In the genomic region with DNA sequence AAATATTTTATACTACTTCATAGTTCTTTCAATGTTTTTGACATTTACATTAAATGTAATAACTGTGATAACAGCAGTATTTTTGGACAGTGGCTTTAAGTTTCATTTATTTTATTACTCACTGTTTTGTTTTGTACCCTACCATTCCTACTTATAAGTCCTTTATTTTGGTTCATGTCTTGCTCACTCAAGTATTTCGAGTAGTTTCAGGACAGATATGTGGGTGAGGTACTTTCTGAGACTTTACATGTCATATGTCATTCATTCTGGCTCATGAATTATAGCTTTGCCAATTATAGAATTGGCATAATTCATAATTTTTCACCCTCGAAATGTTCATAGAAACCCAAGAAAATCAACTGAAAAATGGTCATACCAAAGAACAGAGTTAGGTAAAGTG, we compare ENCODE assay signal across 1 cellular context.
TF ChIP-seq lines count a peak whose summit lies in the region.

No MANE protein-coding gene starts in this region.

TF ChIP-seq in GM12878, 131 proteins besides CTCF, POLR2A, EP300 and RAD21 (continued from another document and continues in another):
- TF ChIP-seq, protein P1, sequence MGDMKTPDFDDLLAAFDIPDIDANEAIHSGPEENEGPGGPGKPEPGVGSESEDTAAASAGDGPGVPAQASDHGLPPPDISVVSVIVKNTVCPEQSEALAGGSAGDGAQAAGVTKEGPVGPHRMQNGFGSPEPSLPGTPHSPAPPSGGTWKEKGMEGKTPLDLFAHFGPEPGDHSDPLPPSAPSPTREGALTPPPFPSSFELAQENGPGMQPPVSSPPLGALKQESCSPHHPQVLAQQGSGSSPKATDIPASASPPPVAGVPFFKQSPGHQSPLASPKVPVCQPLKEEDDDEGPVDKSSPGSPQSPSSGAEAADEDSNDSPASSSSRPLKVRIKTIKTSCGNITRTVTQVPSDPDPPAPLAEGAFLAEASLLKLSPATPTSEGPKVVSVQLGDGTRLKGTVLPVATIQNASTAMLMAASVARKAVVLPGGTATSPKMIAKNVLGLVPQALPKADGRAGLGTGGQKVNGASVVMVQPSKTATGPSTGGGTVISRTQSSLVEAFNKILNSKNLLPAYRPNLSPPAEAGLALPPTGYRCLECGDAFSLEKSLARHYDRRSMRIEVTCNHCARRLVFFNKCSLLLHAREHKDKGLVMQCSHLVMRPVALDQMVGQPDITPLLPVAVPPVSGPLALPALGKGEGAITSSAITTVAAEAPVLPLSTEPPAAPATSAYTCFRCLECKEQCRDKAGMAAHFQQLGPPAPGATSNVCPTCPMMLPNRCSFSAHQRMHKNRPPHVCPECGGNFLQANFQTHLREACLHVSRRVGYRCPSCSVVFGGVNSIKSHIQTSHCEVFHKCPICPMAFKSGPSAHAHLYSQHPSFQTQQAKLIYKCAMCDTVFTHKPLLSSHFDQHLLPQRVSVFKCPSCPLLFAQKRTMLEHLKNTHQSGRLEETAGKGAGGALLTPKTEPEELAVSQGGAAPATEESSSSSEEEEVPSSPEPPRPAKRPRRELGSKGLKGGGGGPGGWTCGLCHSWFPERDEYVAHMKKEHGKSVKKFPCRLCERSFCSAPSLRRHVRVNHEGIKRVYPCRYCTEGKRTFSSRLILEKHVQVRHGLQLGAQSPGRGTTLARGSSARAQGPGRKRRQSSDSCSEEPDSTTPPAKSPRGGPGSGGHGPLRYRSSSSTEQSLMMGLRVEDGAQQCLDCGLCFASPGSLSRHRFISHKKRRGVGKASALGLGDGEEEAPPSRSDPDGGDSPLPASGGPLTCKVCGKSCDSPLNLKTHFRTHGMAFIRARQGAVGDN (IDR thresholded peaks at IDR 0.05), result no peak
- TF ChIP-seq IKZF1 (conservative IDR thresholded peaks at IDR 0.05) (peak; percentile 49; the same call in 1 of the 2 replicates), FOXM1 (IDR thresholded peaks at IDR 0.05; ENCODE audit: low read depth, low read length) (peak; percentile 93; the same call in 1 of the 2 replicates), TAF1 (IDR thresholded peaks at IDR 0.05; ENCODE audit: borderline replicate concordance, low read depth, low read length) (no peak), STAT1 (conservative IDR thresholded peaks at IDR 0.05) (no peak), PAX5 (IDR thresholded peaks at IDR 0.05; ENCODE audit: borderline replicate concordance, low read depth, low read length) (no peak), JUND (IDR thresholded peaks at IDR 0.05; ENCODE audit: low read depth, low read length) (no peak), TCF7 (IDR thresholded peaks at IDR 0.05; ENCODE audit: borderline replicate concordance) (0 out of 2 replicates have a peak, but pooled peaks have one; percentile 17), LARP7 (IDR thresholded peaks at IDR 0.05) (no peak), EGR1 (IDR thresholded peaks at IDR 0.05; ENCODE audit: borderline replicate concordance in 1 of 2, low read depth in 2 of 2, low read length in 2 of 2) (no peak), ETV6 (conservative IDR thresholded peaks at IDR 0.05 in 1 of 2, IDR thresholded peaks at IDR 0.05 in 1 of 2; ENCODE audit: borderline replicate concordance in 1 of 2, low read depth in 1 of 2) (no peak), SMAD1 (IDR thresholded peaks at IDR 0.05; ENCODE audit: low read depth, partially characterized antibody) (no peak), HDGF (IDR thresholded peaks at IDR 0.05) (no peak), MEF2B (IDR thresholded peaks at IDR 0.05; ENCODE audit: partially characterized antibody, poor library complexity, severe bottlenecking) (peak; percentile 80), POU2F2 (IDR thresholded peaks at IDR 0.05; ENCODE audit: borderline replicate concordance, low read depth, low read length) (no peak), KDM1A (IDR thresholded peaks at IDR 0.05; ENCODE audit: borderline replicate concordance) (no peak), RB1 (IDR thresholded peaks at IDR 0.05; ENCODE audit: borderline replicate concordance) (no peak), TBL1XR1 (IDR thresholded peaks at IDR 0.05; ENCODE audit: low read depth, low read length) (peak; percentile 88; the same call in 1 of the 2 replicates), KLF5 (IDR thresholded peaks at IDR 0.05; ENCODE audit: partially characterized antibody) (no peak), MYB (IDR thresholded peaks at IDR 0.05; ENCODE audit: borderline replicate concordance, low read depth, low read length) (no peak), YBX1 (IDR thresholded peaks at IDR 0.05) (no peak), BRCA1 (IDR thresholded peaks at IDR 0.05; ENCODE audit: low read depth, low read length) (no peak), ZNF622 (IDR thresholded peaks at IDR 0.05) (no peak), PAX8 (IDR thresholded peaks at IDR 0.05) (no peak), SRF (IDR thresholded peaks at IDR 0.05; ENCODE audit: low read depth in 2 of 2, low read length in 2 of 2) (no peak), MXI1 (IDR thresholded peaks at IDR 0.05; ENCODE audit: low read depth, low read length) (no peak), MYC (IDR thresholded peaks at IDR 0.05; ENCODE audit: insufficient read depth, insufficient read length, insufficient replicate concordance, low read length, severe bottlenecking) (no peak), MTA2 (IDR thresholded peaks at IDR 0.05; ENCODE audit: low read depth) (peak; percentile 85), ZZZ3 (IDR thresholded peaks at IDR 0.05; ENCODE audit: control insufficient read depth, insufficient read length, low read depth) (no peak), BMI1 (IDR thresholded peaks at IDR 0.05; ENCODE audit: borderline replicate concordance) (peak; percentile 33; the same call in 1 of the 2 replicates), SIN3A (IDR thresholded peaks at IDR 0.05; ENCODE audit: low read depth, low read length) (no peak), SIX5 (IDR thresholded peaks at IDR 0.05; ENCODE audit: low read depth, low read length, severe bottlenecking) (no peak), ZNF274 (IDR thresholded peaks at IDR 0.05; ENCODE audit: insufficient read depth, insufficient read length) (no peak), SMC3 (IDR thresholded peaks at IDR 0.05; ENCODE audit: borderline replicate concordance, low read length) (no peak), WRNIP1 (IDR thresholded peaks at IDR 0.05; ENCODE audit: borderline replicate concordance, low read depth, low read length) (no peak), CHD4 (IDR thresholded peaks at IDR 0.05) (no peak)
- TF ChIP-seq, protein P2, sequence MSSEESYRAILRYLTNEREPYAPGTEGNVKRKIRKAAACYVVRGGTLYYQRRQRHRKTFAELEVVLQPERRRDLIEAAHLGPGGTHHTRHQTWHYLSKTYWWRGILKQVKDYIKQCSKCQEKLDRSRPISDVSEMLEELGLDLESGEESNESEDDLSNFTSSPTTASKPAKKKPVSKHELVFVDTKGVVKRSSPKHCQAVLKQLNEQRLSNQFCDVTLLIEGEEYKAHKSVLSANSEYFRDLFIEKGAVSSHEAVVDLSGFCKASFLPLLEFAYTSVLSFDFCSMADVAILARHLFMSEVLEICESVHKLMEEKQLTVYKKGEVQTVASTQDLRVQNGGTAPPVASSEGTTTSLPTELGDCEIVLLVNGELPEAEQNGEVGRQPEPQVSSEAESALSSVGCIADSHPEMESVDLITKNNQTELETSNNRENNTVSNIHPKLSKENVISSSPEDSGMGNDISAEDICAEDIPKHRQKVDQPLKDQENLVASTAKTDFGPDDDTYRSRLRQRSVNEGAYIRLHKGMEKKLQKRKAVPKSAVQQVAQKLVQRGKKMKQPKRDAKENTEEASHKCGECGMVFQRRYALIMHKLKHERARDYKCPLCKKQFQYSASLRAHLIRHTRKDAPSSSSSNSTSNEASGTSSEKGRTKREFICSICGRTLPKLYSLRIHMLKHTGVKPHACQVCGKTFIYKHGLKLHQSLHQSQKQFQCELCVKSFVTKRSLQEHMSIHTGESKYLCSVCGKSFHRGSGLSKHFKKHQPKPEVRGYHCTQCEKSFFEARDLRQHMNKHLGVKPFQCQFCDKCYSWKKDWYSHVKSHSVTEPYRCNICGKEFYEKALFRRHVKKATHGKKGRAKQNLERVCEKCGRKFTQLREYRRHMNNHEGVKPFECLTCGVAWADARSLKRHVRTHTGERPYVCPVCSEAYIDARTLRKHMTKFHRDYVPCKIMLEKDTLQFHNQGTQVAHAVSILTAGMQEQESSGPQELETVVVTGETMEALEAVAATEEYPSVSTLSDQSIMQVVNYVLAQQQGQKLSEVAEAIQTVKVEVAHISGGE (CRISPR knock-in tag; IDR thresholded peaks at IDR 0.05), result no peak
- TF ChIP-seq, protein P3, sequence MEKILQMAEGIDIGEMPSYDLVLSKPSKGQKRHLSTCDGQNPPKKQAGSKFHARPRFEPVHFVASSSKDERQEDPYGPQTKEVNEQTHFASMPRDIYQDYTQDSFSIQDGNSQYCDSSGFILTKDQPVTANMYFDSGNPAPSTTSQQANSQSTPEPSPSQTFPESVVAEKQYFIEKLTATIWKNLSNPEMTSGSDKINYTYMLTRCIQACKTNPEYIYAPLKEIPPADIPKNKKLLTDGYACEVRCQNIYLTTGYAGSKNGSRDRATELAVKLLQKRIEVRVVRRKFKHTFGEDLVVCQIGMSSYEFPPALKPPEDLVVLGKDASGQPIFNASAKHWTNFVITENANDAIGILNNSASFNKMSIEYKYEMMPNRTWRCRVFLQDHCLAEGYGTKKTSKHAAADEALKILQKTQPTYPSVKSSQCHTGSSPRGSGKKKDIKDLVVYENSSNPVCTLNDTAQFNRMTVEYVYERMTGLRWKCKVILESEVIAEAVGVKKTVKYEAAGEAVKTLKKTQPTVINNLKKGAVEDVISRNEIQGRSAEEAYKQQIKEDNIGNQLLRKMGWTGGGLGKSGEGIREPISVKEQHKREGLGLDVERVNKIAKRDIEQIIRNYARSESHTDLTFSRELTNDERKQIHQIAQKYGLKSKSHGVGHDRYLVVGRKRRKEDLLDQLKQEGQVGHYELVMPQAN (conservative IDR thresholded peaks at IDR 0.05), result no peak
- TF ChIP-seq, protein P4, sequence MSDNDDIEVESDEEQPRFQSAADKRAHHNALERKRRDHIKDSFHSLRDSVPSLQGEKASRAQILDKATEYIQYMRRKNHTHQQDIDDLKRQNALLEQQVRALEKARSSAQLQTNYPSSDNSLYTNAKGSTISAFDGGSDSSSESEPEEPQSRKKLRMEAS (IDR thresholded peaks at IDR 0.05; ENCODE audit: low read depth, low read length), result no peak
- TF ChIP-seq, protein P5, sequence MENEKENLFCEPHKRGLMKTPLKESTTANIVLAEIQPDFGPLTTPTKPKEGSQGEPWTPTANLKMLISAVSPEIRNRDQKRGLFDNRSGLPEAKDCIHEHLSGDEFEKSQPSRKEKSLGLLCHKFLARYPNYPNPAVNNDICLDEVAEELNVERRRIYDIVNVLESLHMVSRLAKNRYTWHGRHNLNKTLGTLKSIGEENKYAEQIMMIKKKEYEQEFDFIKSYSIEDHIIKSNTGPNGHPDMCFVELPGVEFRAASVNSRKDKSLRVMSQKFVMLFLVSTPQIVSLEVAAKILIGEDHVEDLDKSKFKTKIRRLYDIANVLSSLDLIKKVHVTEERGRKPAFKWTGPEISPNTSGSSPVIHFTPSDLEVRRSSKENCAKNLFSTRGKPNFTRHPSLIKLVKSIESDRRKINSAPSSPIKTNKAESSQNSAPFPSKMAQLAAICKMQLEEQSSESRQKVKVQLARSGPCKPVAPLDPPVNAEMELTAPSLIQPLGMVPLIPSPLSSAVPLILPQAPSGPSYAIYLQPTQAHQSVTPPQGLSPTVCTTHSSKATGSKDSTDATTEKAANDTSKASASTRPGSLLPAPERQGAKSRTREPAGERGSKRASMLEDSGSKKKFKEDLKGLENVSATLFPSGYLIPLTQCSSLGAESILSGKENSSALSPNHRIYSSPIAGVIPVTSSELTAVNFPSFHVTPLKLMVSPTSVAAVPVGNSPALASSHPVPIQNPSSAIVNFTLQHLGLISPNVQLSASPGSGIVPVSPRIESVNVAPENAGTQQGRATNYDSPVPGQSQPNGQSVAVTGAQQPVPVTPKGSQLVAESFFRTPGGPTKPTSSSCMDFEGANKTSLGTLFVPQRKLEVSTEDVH (IDR thresholded peaks at IDR 0.05; ENCODE audit: low read depth, partially characterized antibody), result no peak
- TF ChIP-seq, protein P6, sequence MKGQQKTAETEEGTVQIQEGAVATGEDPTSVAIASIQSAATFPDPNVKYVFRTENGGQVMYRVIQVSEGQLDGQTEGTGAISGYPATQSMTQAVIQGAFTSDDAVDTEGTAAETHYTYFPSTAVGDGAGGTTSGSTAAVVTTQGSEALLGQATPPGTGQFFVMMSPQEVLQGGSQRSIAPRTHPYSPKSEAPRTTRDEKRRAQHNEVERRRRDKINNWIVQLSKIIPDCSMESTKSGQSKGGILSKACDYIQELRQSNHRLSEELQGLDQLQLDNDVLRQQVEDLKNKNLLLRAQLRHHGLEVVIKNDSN (IDR thresholded peaks at IDR 0.05; ENCODE audit: borderline replicate concordance, extremely low read length, insufficient read depth, low read depth, low read length), result no peak
- TF ChIP-seq, protein P7, sequence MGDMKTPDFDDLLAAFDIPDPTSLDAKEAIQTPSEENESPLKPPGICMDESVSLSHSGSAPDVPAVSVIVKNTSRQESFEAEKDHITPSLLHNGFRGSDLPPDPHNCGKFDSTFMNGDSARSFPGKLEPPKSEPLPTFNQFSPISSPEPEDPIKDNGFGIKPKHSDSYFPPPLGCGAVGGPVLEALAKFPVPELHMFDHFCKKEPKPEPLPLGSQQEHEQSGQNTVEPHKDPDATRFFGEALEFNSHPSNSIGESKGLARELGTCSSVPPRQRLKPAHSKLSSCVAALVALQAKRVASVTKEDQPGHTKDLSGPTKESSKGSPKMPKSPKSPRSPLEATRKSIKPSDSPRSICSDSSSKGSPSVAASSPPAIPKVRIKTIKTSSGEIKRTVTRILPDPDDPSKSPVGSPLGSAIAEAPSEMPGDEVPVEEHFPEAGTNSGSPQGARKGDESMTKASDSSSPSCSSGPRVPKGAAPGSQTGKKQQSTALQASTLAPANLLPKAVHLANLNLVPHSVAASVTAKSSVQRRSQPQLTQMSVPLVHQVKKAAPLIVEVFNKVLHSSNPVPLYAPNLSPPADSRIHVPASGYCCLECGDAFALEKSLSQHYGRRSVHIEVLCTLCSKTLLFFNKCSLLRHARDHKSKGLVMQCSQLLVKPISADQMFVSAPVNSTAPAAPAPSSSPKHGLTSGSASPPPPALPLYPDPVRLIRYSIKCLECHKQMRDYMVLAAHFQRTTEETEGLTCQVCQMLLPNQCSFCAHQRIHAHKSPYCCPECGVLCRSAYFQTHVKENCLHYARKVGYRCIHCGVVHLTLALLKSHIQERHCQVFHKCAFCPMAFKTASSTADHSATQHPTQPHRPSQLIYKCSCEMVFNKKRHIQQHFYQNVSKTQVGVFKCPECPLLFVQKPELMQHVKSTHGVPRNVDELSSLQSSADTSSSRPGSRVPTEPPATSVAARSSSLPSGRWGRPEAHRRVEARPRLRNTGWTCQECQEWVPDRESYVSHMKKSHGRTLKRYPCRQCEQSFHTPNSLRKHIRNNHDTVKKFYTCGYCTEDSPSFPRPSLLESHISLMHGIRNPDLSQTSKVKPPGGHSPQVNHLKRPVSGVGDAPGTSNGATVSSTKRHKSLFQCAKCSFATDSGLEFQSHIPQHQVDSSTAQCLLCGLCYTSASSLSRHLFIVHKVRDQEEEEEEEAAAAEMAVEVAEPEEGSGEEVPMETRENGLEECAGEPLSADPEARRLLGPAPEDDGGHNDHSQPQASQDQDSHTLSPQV (IDR thresholded peaks at IDR 0.05), result 0 out of 2 replicates have a peak, but pooled peaks have one; percentile 8
- TF ChIP-seq, protein P8, sequence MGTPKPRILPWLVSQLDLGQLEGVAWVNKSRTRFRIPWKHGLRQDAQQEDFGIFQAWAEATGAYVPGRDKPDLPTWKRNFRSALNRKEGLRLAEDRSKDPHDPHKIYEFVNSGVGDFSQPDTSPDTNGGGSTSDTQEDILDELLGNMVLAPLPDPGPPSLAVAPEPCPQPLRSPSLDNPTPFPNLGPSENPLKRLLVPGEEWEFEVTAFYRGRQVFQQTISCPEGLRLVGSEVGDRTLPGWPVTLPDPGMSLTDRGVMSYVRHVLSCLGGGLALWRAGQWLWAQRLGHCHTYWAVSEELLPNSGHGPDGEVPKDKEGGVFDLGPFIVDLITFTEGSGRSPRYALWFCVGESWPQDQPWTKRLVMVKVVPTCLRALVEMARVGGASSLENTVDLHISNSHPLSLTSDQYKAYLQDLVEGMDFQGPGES (IDR thresholded peaks at IDR 0.05), result no peak
